In the genomic region with DNA sequence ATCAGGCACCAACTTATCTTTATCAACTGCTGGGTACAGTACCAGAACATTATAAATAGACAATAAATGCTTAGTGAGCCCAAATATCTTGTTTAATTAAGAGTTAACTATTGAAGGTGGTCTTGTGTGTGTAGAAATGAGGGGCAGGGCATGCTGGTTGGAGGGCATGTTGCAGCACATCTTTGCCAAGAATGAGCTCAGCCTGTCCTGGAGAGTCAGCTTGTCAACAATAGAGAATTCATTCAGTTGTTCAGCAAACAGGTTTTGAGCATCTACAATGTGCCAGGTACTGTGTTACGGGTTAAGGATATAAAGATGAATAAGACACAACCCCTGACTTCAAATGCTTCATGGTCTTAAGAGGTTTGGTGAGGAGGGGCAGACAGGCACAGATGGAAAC, we compare ENCODE assay signal across 1 cellular context.
TF ChIP-seq lines count a peak whose summit lies in the region.

No MANE protein-coding gene starts in this region.

TF ChIP-seq in IMR-90, 13 proteins besides CTCF, POLR2A, EP300 and RAD21 (continued from another document):
- TF ChIP-seq, protein P1, sequence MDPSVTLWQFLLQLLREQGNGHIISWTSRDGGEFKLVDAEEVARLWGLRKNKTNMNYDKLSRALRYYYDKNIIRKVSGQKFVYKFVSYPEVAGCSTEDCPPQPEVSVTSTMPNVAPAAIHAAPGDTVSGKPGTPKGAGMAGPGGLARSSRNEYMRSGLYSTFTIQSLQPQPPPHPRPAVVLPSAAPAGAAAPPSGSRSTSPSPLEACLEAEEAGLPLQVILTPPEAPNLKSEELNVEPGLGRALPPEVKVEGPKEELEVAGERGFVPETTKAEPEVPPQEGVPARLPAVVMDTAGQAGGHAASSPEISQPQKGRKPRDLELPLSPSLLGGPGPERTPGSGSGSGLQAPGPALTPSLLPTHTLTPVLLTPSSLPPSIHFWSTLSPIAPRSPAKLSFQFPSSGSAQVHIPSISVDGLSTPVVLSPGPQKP (IDR thresholded peaks at IDR 0.05; ENCODE audit: borderline replicate concordance, low read depth, low read length): no peak
- TF ChIP-seq RCOR1 (IDR thresholded peaks at IDR 0.05; ENCODE audit: insufficient replicate concordance, low read length) (no peak), MXI1 (IDR thresholded peaks at IDR 0.05; ENCODE audit: borderline replicate concordance, low read depth, low read length) (no peak), BHLHE40 (IDR thresholded peaks at IDR 0.05; ENCODE audit: low read depth, low read length) (no peak)
TF ChIP-seq in IMR-90: peak in this region for 0.
